1 cellular context compared by ENCODE assay signal in genomic region chr13:51758691-51759090, GRCh38.
TF ChIP-seq lines count a peak whose summit lies in the region.

No MANE protein-coding gene starts in this region.

TF ChIP-seq in IMR-90, 13 proteins besides CTCF, POLR2A, EP300 and RAD21:
- TF ChIP-seq, protein P1, sequence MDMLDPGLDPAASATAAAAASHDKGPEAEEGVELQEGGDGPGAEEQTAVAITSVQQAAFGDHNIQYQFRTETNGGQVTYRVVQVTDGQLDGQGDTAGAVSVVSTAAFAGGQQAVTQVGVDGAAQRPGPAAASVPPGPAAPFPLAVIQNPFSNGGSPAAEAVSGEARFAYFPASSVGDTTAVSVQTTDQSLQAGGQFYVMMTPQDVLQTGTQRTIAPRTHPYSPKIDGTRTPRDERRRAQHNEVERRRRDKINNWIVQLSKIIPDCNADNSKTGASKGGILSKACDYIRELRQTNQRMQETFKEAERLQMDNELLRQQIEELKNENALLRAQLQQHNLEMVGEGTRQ (IDR thresholded peaks at IDR 0.05; ENCODE audit: low read depth, low read length) = no peak
- no peak for TF ChIP-seq CEBPB (IDR thresholded peaks at IDR 0.05; ENCODE audit: low read depth, low read length)
- TF ChIP-seq NFE2L2 (IDR thresholded peaks at IDR 0.05; ENCODE audit: low read depth, low read length) = no peak
- TF ChIP-seq MXI1 (IDR thresholded peaks at IDR 0.05; ENCODE audit: borderline replicate concordance, low read depth, low read length) = no peak
- TF ChIP-seq, protein P2, sequence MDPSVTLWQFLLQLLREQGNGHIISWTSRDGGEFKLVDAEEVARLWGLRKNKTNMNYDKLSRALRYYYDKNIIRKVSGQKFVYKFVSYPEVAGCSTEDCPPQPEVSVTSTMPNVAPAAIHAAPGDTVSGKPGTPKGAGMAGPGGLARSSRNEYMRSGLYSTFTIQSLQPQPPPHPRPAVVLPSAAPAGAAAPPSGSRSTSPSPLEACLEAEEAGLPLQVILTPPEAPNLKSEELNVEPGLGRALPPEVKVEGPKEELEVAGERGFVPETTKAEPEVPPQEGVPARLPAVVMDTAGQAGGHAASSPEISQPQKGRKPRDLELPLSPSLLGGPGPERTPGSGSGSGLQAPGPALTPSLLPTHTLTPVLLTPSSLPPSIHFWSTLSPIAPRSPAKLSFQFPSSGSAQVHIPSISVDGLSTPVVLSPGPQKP (IDR thresholded peaks at IDR 0.05; ENCODE audit: borderline replicate concordance, low read depth, low read length) = no peak
- no peak for TF ChIP-seq MAFK (IDR thresholded peaks at IDR 0.05; ENCODE audit: low read depth, low read length)
- TF ChIP-seq MAZ (IDR thresholded peaks at IDR 0.05; ENCODE audit: borderline replicate concordance, low read depth, low read length) = no peak
- no peak for TF ChIP-seq BHLHE40 (IDR thresholded peaks at IDR 0.05; ENCODE audit: low read depth, low read length)
- TF ChIP-seq RFX5 (IDR thresholded peaks at IDR 0.05; ENCODE audit: low read depth, low read length) = no peak
- no peak for TF ChIP-seq RCOR1 (IDR thresholded peaks at IDR 0.05; ENCODE audit: insufficient replicate concordance, low read length)
- no peak for TF ChIP-seq FOS (IDR thresholded peaks at IDR 0.05; ENCODE audit: low read depth, low read length)
- TF ChIP-seq SMC3 (IDR thresholded peaks at IDR 0.05; ENCODE audit: low read depth, low read length) = no peak
- TF ChIP-seq CHD1 (IDR thresholded peaks at IDR 0.05; ENCODE audit: low read depth, low read length) = no peak
